ENCODE assay signal across 1 cellular context in the genomic region with DNA sequence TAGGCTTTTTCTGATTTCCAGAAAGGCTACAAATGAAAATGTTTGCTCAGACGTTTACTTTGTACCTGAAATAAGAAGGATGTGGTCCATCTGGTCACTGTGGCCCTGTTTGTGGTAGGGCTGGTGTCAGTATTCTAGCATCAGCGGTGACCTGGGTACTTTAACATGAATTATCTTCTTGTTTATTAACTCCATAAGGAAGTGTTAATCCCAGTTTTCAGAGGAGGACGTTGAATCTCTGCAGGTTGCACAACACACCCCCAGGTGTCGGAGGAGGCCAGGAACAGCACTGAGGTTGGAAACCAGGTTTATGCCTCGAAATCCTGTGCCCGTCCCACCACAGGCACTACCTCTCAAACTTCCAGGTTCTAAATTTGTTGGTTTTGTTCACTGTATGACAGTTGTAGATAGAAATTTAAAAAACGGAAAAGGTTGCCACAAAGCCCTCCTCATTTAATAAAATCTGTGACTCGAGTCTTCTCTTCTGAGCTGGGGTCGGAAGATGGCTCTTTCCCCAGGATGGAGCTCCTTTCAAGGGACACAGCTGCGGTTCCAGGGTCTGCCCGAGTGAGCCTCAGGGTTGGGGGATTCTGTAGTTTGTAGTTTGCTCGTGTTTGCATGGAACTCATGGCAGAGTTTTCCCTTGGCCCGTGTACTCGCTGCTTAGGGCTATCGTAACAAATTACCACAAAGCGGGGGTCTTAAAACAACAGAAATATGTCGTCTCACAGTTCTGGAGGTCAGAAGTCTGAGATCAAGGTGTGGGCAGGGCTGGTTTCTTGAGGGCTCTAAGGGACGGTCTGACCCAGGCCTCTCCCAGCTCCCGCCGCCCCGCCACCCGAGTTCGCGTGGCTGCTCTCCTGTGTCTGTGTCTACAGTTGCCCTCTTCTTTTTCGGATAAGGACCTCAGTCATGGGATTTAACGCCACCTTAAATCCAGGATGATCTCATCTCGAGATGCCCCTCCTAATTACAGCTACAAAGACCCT.
TF ChIP-seq lines count a peak whose summit lies in the region.

No MANE protein-coding gene starts in this region.

TF ChIP-seq in SK-N-SH treated with all-trans-retinoic acid at 6 μM for 48 hours, 23 proteins besides CTCF, POLR2A, EP300 and RAD21 (continued from another document):
- TF ChIP-seq, protein P1, sequence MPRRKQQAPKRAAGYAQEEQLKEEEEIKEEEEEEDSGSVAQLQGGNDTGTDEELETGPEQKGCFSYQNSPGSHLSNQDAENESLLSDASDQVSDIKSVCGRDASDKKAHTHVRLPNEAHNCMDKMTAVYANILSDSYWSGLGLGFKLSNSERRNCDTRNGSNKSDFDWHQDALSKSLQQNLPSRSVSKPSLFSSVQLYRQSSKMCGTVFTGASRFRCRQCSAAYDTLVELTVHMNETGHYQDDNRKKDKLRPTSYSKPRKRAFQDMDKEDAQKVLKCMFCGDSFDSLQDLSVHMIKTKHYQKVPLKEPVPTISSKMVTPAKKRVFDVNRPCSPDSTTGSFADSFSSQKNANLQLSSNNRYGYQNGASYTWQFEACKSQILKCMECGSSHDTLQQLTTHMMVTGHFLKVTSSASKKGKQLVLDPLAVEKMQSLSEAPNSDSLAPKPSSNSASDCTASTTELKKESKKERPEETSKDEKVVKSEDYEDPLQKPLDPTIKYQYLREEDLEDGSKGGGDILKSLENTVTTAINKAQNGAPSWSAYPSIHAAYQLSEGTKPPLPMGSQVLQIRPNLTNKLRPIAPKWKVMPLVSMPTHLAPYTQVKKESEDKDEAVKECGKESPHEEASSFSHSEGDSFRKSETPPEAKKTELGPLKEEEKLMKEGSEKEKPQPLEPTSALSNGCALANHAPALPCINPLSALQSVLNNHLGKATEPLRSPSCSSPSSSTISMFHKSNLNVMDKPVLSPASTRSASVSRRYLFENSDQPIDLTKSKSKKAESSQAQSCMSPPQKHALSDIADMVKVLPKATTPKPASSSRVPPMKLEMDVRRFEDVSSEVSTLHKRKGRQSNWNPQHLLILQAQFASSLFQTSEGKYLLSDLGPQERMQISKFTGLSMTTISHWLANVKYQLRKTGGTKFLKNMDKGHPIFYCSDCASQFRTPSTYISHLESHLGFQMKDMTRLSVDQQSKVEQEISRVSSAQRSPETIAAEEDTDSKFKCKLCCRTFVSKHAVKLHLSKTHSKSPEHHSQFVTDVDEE (CRISPR knock-in tag; IDR thresholded peaks at IDR 0.05) = no peak
- TF ChIP-seq CSDC2 (CRISPR knock-in tag; IDR thresholded peaks at IDR 0.05) = no peak
- TF ChIP-seq ISL1 (CRISPR knock-in tag; IDR thresholded peaks at IDR 0.05) = no peak
- TF ChIP-seq ZNF8 (CRISPR knock-in tag; IDR thresholded peaks at IDR 0.05) = no peak
- TF ChIP-seq ZC3H10 (CRISPR knock-in tag; IDR thresholded peaks at IDR 0.05) = no peak
- no peak for TF ChIP-seq PPARA (CRISPR knock-in tag; IDR thresholded peaks at IDR 0.05; ENCODE audit: borderline replicate concordance)
- no peak for TF ChIP-seq OSR1 (CRISPR knock-in tag; IDR thresholded peaks at IDR 0.05)
- no peak for TF ChIP-seq RARB (CRISPR knock-in tag; IDR thresholded peaks at IDR 0.05)
- TF ChIP-seq BACH2 (CRISPR knock-in tag; IDR thresholded peaks at IDR 0.05; ENCODE audit: borderline replicate concordance) = no peak
- TF ChIP-seq CSRNP3 (CRISPR knock-in tag; IDR thresholded peaks at IDR 0.05) = no peak
